ENCODE assay signal across 8 cellular contexts in the genomic region with DNA sequence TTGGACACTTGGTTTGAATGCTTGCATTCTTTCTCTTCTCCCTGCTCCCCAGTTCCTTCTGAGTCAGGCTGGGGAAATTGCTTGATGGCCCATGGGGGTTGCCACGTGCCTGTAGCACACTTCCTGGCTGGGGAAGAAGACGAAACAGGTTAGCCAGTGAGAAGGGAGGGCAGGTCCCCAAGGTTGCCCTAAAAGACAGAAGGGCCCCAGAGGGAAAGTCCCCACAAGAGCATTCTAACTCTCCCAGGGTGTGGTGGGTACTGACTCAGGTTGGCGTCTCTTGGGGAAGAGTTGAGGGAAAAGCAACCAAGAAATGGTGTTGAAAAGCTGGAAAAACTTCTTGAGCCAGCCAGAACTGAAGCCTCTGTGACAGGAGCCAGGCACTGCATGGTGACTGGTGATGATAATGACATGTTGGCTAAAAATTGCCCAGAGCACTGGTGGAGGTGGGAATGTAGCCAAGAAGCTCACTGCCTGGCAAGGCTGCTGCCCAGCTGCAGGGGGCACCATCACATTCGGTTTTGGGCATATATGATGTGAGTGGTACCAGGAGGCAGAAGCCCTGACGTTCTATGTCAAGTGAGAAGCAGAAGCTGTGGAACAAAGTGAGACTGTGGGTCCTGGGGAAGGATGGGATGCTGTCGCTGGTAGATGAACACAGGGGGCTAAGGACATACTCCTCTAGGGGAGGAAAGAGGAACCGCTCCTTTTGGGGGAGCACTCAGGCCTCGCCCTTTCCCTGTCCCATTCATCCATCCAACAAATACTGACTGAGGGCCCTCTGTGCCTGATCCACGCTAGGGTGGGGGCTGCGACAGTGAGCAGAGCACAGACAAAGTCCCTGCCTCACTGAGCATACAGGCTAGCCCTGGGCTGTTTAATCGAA. TPM values are rescaled to one million over a fixed set of nuclear protein-coding genes. Genes with fewer than 3 reads are reported as not detected.
A peak's percentile ranks its signal among the peaks of the same experiment; 100 is the strongest.
DNase-seq lines count a peak whose midpoint lies in the region; ATAC-seq and TF ChIP-seq lines count a peak whose summit lies in the region.

No MANE protein-coding gene starts in this region.

- peak overlapping the region in 4 of 8 donors; percentile 43 to 67 (median 46) for H3K4me3 Mint-ChIP-seq in CD4-positive, alpha-beta memory T cell
- peak overlapping the region; percentile 60 to 64 for H3K4me3 Mint-ChIP-seq in activated T-cell treated with anti-CD3 and anti-CD28 coated beads, Interleukin-2, amount 50 U/mL, for 72 hours
- H3K4me3 Mint-ChIP-seq in mesothelial cell of epicardium, result no peak overlapping the region

- H3K9me3 Mint-ChIP-seq in CD4-positive, alpha-beta memory T cell, result no peaks in the 10 kb centered on the region
- peaks cover 0 to 7% of the 10 kb centered on the region in 2 donors for H3K9me3 Mint-ChIP-seq in activated T-cell treated with anti-CD3 and anti-CD28 coated beads, Interleukin-2, amount 50 U/mL, for 72 hours
- no peaks in the 10 kb centered on the region for H3K9me3 Mint-ChIP-seq in mesothelial cell of epicardium

- peak; percentile 12 for TF ChIP-seq CTCF in kidney epithelial cell (IDR thresholded peaks at IDR 0.05; ENCODE audit: insufficient read depth, low read length, poor library complexity, severe bottlenecking)
- no peak for TF ChIP-seq CTCF in mesothelial cell of epicardium (IDR thresholded peaks at IDR 0.05; ENCODE audit: unreplicated experiment)

- peaks cover 23% of the 10 kb centered on the region for H3K4me1 ChIP-seq in CD4-positive, alpha-beta memory T cell (ENCODE audit: insufficient read depth, low read length)

- no peaks in the 10 kb centered on the region for H3K9me3 ChIP-seq in CD4-positive, alpha-beta memory T cell (ENCODE audit: control insufficient read depth in 1 of 2, low read length in 2 of 2)

- POLR2A ChIA-PET in CD4-positive, alpha-beta memory T cell (lab: Charles Lee; ENCODE audit: partially characterized antibody), result interaction anchor here (0.8 to 3.1 kb wide), 10 partner anchors 9 to 91 kb away, joined by 3 to 17 read pairs (median 5); partner anchors contain the start of genes DHRS1, IPO4, NOP9 and RABGGTA

- H3K27me3 Mint-ChIP-seq in CD4-positive, alpha-beta memory T cell, result no peaks in the 10 kb centered on the region
- no peaks in the 10 kb centered on the region for H3K27me3 Mint-ChIP-seq in activated T-cell treated with anti-CD3 and anti-CD28 coated beads, Interleukin-2, amount 50 U/mL, for 72 hours (ENCODE audit: low read depth)
- H3K27me3 Mint-ChIP-seq in mesothelial cell of epicardium (ENCODE audit: low read depth), result no peaks in the 10 kb centered on the region

- CTCF ChIA-PET in CD4-positive, alpha-beta memory T cell (lab: Charles Lee; ENCODE audit: partially characterized antibody), result interaction anchor here (0.9 to 4.1 kb wide), 11 partner anchors 8 to 156 kb away, joined by 3 to 26 read pairs (median 8); partner anchors contain the start of genes CIDEB, RABGGTA and TINF2

- H3K36me3 Mint-ChIP-seq in CD4-positive, alpha-beta memory T cell, result no peaks in the 10 kb centered on the region
- H3K36me3 Mint-ChIP-seq in activated T-cell treated with anti-CD3 and anti-CD28 coated beads, Interleukin-2, amount 50 U/mL, for 72 hours (ENCODE audit: insufficient read depth in 2 of 2), result peaks cover 3 to 4% of the 10 kb centered on the region in 2 donors
- H3K36me3 Mint-ChIP-seq in mesothelial cell of epicardium, result no peaks in the 10 kb centered on the region

- peak; percentile 55 for ATAC-seq in GM21360 (IDR thresholded peaks at IDR 0.05; ENCODE audit: unreplicated experiment)
- peak; percentile 83 to 88 for ATAC-seq in activated T-cell treated with anti-CD3 and anti-CD28 coated beads, Interleukin-2, amount 50 U/mL, for 72 hours (replicated peaks in 1 of 2)

- DNase-seq in CD4-positive, alpha-beta memory T cell, result peak; percentile 46 to 85 (median 51)
- DNase-seq in NCI-H1694 (lab: John Stamatoyannopoulos, UW) (peak; percentile 77), kidney epithelial cell (ENCODE audit: low read depth) (no peak), NCI-H510A treated with DMSO at 0.1 percent for 48 hours (lab: John Stamatoyannopoulos, UW) (no peak), 8988T (no peak), mesothelial cell of epicardium (ENCODE audit: low spot score in 2 of 2, unreplicated experiment in 2 of 2) (no peak)
- peak; percentile 62 to 65 for DNase-seq in activated T-cell treated with anti-CD3 and anti-CD28 coated beads, Interleukin-2, amount 50 U/mL, for 72 hours

- intact Hi-C loops in CD4-positive, alpha-beta memory T cell (cut with micrococcal nuclease), result no loop called here

- H3K4me3 ChIP-seq in CD4-positive, alpha-beta memory T cell (ENCODE audit: low read length in 2 of 2), result no peak overlapping the region
- no peak overlapping the region for H3K4me3 ChIP-seq in kidney epithelial cell (ENCODE audit: low read depth, low read length)

- no peaks in the 10 kb centered on the region for H3K27me3 ChIP-seq in CD4-positive, alpha-beta memory T cell (ENCODE audit: insufficient read depth, low read length)
- H3K27me3 ChIP-seq in kidney epithelial cell (ENCODE audit: control insufficient read depth, insufficient read depth, low read length), result no peaks in the 10 kb centered on the region

- no peaks in the 10 kb centered on the region for H3K36me3 ChIP-seq in CD4-positive, alpha-beta memory T cell (ENCODE audit: insufficient read depth, low read length)
- H3K36me3 ChIP-seq in kidney epithelial cell (ENCODE audit: control insufficient read depth, insufficient read depth, low read length), result no peaks in the 10 kb centered on the region

- peaks cover 21 to 44% (median 30%) of the 10 kb centered on the region in 4 donors for H3K4me1 Mint-ChIP-seq in CD4-positive, alpha-beta memory T cell
- H3K4me1 Mint-ChIP-seq in activated T-cell treated with anti-CD3 and anti-CD28 coated beads, Interleukin-2, amount 50 U/mL, for 72 hours (ENCODE audit: low read depth), result peaks cover 62% of the 10 kb centered on the region
- peaks cover 12% of the 10 kb centered on the region for H3K4me1 Mint-ChIP-seq in mesothelial cell of epicardium

- peak overlapping the region; percentile 75 to 95 (median 91) for H3K27ac Mint-ChIP-seq in CD4-positive, alpha-beta memory T cell
- peak overlapping the region; percentile 27 for H3K27ac Mint-ChIP-seq in activated T-cell treated with anti-CD3 and anti-CD28 coated beads, Interleukin-2, amount 50 U/mL, for 72 hours
- H3K27ac Mint-ChIP-seq in mesothelial cell of epicardium, result no peak overlapping the region

- peak overlapping the region; percentile 37 for H3K27ac ChIP-seq in CD4-positive, alpha-beta memory T cell (ENCODE audit: low read depth, low read length)

RNA-seq across cellular contexts. Expression of gene RABGGTA, which starts 8.1 kb away (rescaled TPM):
- total RNA-seq in CD4-positive, alpha-beta memory T cell, result 10 to 100 TPM; 55.6 to 62.5 TPM
- polyA plus RNA-seq in CD4-positive, alpha-beta memory T cell, result 10 to 100 TPM; 22.9 to 32.5 TPM
- 10 to 100 TPM; 53.8 to 56.2 TPM for total RNA-seq in activated T-cell treated with anti-CD3 and anti-CD28 coated beads, Interleukin-2, amount 50 U/mL, for 72 hours
- total RNA-seq in kidney epithelial cell (54.0 and 59.2 TPM in 2 replicates), mesothelial cell of epicardium (28.7 to 34.5 TPM (median 31.2 TPM) in 3 replicates)

RNA-seq across cellular contexts. Expression of gene TGM1, which starts 16.6 kb away (rescaled TPM):
- 10 to 100 TPM; 11.0 to 16.1 TPM for total RNA-seq in CD4-positive, alpha-beta memory T cell
- polyA plus RNA-seq in CD4-positive, alpha-beta memory T cell, result under 1 TPM; 0.11 to 0.12 TPM
- total RNA-seq in activated T-cell treated with anti-CD3 and anti-CD28 coated beads, Interleukin-2, amount 50 U/mL, for 72 hours, result 10 to 100 TPM in 1 of 2 donors, 1 to 10 TPM in 1; 9.3 to 14.0 TPM
- total RNA-seq in kidney epithelial cell (3.1 and 12.3 TPM in 2 replicates), mesothelial cell of epicardium (9.5 to 12.1 TPM (median 10.2 TPM) in 3 replicates)

RNA-seq across cellular contexts. Expression of gene DHRS1, which starts 20.0 kb away (rescaled TPM):
- total RNA-seq in CD4-positive, alpha-beta memory T cell, result 10 to 100 TPM; 37.6 to 38.6 TPM
- polyA plus RNA-seq in CD4-positive, alpha-beta memory T cell, result 10 to 100 TPM; 31.4 to 32.9 TPM
- total RNA-seq in activated T-cell treated with anti-CD3 and anti-CD28 coated beads, Interleukin-2, amount 50 U/mL, for 72 hours, result 10 to 100 TPM; 28.5 to 29.0 TPM
- total RNA-seq in kidney epithelial cell (44.9 and 48.5 TPM in 2 replicates), mesothelial cell of epicardium (38.3 to 41.4 TPM (median 39.8 TPM) in 3 replicates)

RNA-seq across cellular contexts. Expression of gene NOP9, which starts 20.1 kb away (rescaled TPM):
- total RNA-seq in CD4-positive, alpha-beta memory T cell, result 10 to 100 TPM; 23.1 to 28.1 TPM
- polyA plus RNA-seq in CD4-positive, alpha-beta memory T cell, result 1 to 10 TPM in 1 of 2 donors, under 1 TPM in 1; 0.83 to 1.6 TPM
- total RNA-seq in activated T-cell treated with anti-CD3 and anti-CD28 coated beads, Interleukin-2, amount 50 U/mL, for 72 hours, result 10 to 100 TPM; 31.7 to 34.0 TPM
- 27.1 and 28.7 TPM in 2 replicates for total RNA-seq in kidney epithelial cell
- 27.8 to 30.8 TPM (median 28.8 TPM) in 3 replicates for total RNA-seq in mesothelial cell of epicardium

RNA-seq across cellular contexts. Expression of gene CIDEB, which starts 28.2 kb away (rescaled TPM):
- 10 to 100 TPM; 22.3 to 26.0 TPM for total RNA-seq in CD4-positive, alpha-beta memory T cell
- 10 to 100 TPM; 17.2 to 24.3 TPM for polyA plus RNA-seq in CD4-positive, alpha-beta memory T cell
- 10 to 100 TPM; 11.6 to 12.9 TPM for total RNA-seq in activated T-cell treated with anti-CD3 and anti-CD28 coated beads, Interleukin-2, amount 50 U/mL, for 72 hours
- total RNA-seq in kidney epithelial cell (1.1 and 3.8 TPM in 2 replicates), mesothelial cell of epicardium (not detected in 3 replicates)

Comparison
In these comparisons a context has a peak if more than half of its experiments do, and no peak if none do; other contexts are left out.
1. DNase-seq: peak in CD4-positive, alpha-beta memory T cell (5 of 5), NCI-H1694 (single experiment) and activated T-cell treated with anti-CD3 and anti-CD28 coated beads, Interleukin-2, amount 50 U/mL, for 72 hours (2 of 2); none in kidney epithelial cell (single experiment), NCI-H510A treated with DMSO at 0.1 percent for 48 hours (single experiment), 8988T (single experiment) and mesothelial cell of epicardium (0 of 2).